Comparison of ENCODE assay signal across 8 cellular contexts in genomic region chr12:3034067-3034750, GRCh38. TPM values are rescaled to one million over a fixed set of nuclear protein-coding genes. Genes with fewer than 3 reads are reported as not detected.
A peak's percentile ranks its signal among the peaks of the same experiment; 100 is the strongest.
DNase-seq lines count a peak whose midpoint lies in the region; ATAC-seq, FAIRE-seq and TF ChIP-seq lines count a peak whose summit lies in the region.

No MANE protein-coding gene starts in this region.

- H2AK5ac ChIP-seq in IMR-90 (ENCODE audit: low read depth, low read length) = no peak overlapping the region

- peak overlapping the region; percentile 67 for H2AFZ ChIP-seq in IMR-90 (replicated peaks; ENCODE audit: low read length, poor library complexity)

- H4K20me1 ChIP-seq in IMR-90 (ENCODE audit: insufficient read depth, low read length) = no peaks in the 10 kb centered on the region

- no peak overlapping the region for H4K5ac ChIP-seq in IMR-90 (ENCODE audit: low read depth, low read length)

- TF ChIP-seq CTCF in IMR-90 (conservative IDR thresholded peaks at IDR 0.05; ENCODE audit: low read depth, low read length) (peak; percentile 73), RWPE2 (IDR thresholded peaks at IDR 0.05; ENCODE audit: poor library complexity, severe bottlenecking) (peak; percentile 76), breast epithelium (IDR thresholded peaks at IDR 0.05) (peak in 2 of 3 donors; percentile 37 to 61), kidney (IDR thresholded peaks at IDR 0.05; ENCODE audit: borderline replicate concordance, extremely low read depth, insufficient read depth) (peak; percentile 61)

- DNase-seq in activated T-cell treated with anti-CD3 and anti-CD28 coated beads for 48 hours (ENCODE audit: low read depth) = peak; percentile 40
- DNase-seq in activated T-cell treated with anti-CD3 and anti-CD28 coated beads, Interleukin-2, amount 50 U/mL, for 1 hour = no peak
- peak; percentile 71 for DNase-seq in IMR-90
- DNase-seq in RWPE2 (ENCODE audit: low spot score) = peak; percentile 76
- peak in 1 of 2 donors; percentile 61 for DNase-seq in breast epithelium (ENCODE audit: low spot score in 2 of 2)
- DNase-seq in kidney = peak; percentile 84
- peak; percentile 42 to 64 for DNase-seq in stimulated activated CD4-positive, alpha-beta T cell treated with anti-CD3 and anti-CD28 coated beads, Interleukin-2, amount 100 ng/mL, for 24 hours

- in situ Hi-C loops in IMR-90 (cut with MboI; ENCODE audit: low sequenced_read_pairs) = loop anchor here (10.0 kb wide), 1 partner anchor 179 kb away; the partner anchor contains the start of gene TEX52

- no peak overlapping the region for H3K27ac ChIP-seq in IMR-90 (ENCODE audit: insufficient read depth, low read length)
- H3K27ac ChIP-seq in RWPE2 (ENCODE audit: poor library complexity, severe bottlenecking) = no peak overlapping the region
- no peak overlapping the region for H3K27ac ChIP-seq in breast epithelium
- H3K27ac ChIP-seq in kidney (ENCODE audit: low read depth in 2 of 2, low read length in 2 of 2) = no peak overlapping the region

- no peak overlapping the region for H3K4me3 ChIP-seq in IMR-90 (ENCODE audit: insufficient read depth, low read depth, low read length)
- H3K4me3 ChIP-seq in RWPE2 (ENCODE audit: severe bottlenecking) = no peak overlapping the region
- H3K4me3 ChIP-seq in breast epithelium = no peak overlapping the region
- no peak overlapping the region for H3K4me3 ChIP-seq in kidney (ENCODE audit: low read length in 2 of 2)

- ATAC-seq in IMR-90 (ENCODE audit: low read depth) (peak; percentile 98), RWPE2 (ENCODE audit: low read depth) (peak; percentile 87), HG03139 (IDR thresholded peaks at IDR 0.05; ENCODE audit: unreplicated experiment) (no peak)

- POLR2A ChIA-PET in IMR-90 (lab: Charles Lee; ENCODE audit: unreplicated experiment) = interaction anchor here (0.8 kb wide), 2 partner anchors 20 to 229 kb away, joined by 3 read pairs; no protein-coding TSS in a partner anchor

- H3K56ac ChIP-seq in IMR-90 (ENCODE audit: extremely low read depth, insufficient read depth, low read length) = no peak overlapping the region

- no peaks in the 10 kb centered on the region; a peak in 1 of 4 replicates for H3K79me1 ChIP-seq in IMR-90 (ENCODE audit: low read depth in 1 of 2, low read length in 2 of 2)

- peak; percentile 83 for TF ChIP-seq RAD21 in IMR-90 (IDR thresholded peaks at IDR 0.05; ENCODE audit: low read length)

- no peak overlapping the region for H3K18ac ChIP-seq in IMR-90 (ENCODE audit: low read depth, low read length)

- FAIRE-seq in kidney (lab: Jason Lieb, UNC) = no peak

- H2AK9ac ChIP-seq in IMR-90 (replicated peaks; ENCODE audit: low read depth, low read length, poor library complexity) = peak overlapping the region; percentile 11

- WGBS in IMR-90 (ENCODE audit: extremely low coverage in 2 of 2, insufficient read length in 1 of 2), 2 experiments = 8% methylated on average over 2 of the region's 10 CpGs; no CpG with 5 or more reads in 1 of the 2 experiments

- H2BK15ac ChIP-seq in IMR-90 (ENCODE audit: low read depth, low read length) = no peak overlapping the region; the same call in 2 of the 3 replicates

- H3K9ac ChIP-seq in IMR-90 (ENCODE audit: low read depth, low read length) = no peak overlapping the region
- peak overlapping the region in 1 of 2 donors; percentile 15 for H3K9ac ChIP-seq in kidney (ENCODE audit: low read length in 2 of 2)

- dilution Hi-C loops in IMR-90 (cut with HindIII; ENCODE audit: low sequenced_read_pairs, unreplicated experiment) = no loop called here

- BruUV-seq in IMR-90 (replicated peaks; lab: Mats Ljungman, UMichigan) = no TSS peak

- H4K91ac ChIP-seq in IMR-90 (ENCODE audit: insufficient read depth, low read depth, low read length) = no peak overlapping the region

- no peaks in the 10 kb centered on the region for H3K9me3 ChIP-seq in IMR-90 (ENCODE audit: control insufficient read depth, insufficient read depth, low read length)
- H3K9me3 ChIP-seq in RWPE2 (ENCODE audit: severe bottlenecking) = no peaks in the 10 kb centered on the region
- no peaks in the 10 kb centered on the region for H3K9me3 ChIP-seq in breast epithelium
- H3K9me3 ChIP-seq in kidney (ENCODE audit: control insufficient read depth in 1 of 2, low read length in 2 of 2) = no peaks in the 10 kb centered on the region

- H3K4me2 ChIP-seq in IMR-90 (ENCODE audit: low read depth, low read length) = no peak overlapping the region

- H3K4me1 ChIP-seq in IMR-90 (ENCODE audit: control insufficient read depth, insufficient read depth, low read length) (peaks cover 3% of the 10 kb centered on the region; the same call in 1 of the 2 replicates), RWPE2 (ENCODE audit: insufficient read depth, poor library complexity, severe bottlenecking) (no peaks in the 10 kb centered on the region), breast epithelium (no peaks in the 10 kb centered on the region), kidney (ENCODE audit: control insufficient read depth in 1 of 2, insufficient read depth in 1 of 2, low read depth in 1 of 2, low read length in 2 of 2) (peaks cover 0 to 7% of the 10 kb centered on the region in 2 donors)

- H3K23ac ChIP-seq in IMR-90 (ENCODE audit: low read depth, low read length) = no peak overlapping the region

- H2BK120ac ChIP-seq in IMR-90 (ENCODE audit: low read depth, low read length) = no peak overlapping the region

- no peaks in the 10 kb centered on the region for H3K9me1 ChIP-seq in IMR-90 (ENCODE audit: insufficient read depth, low read length)

- peak overlapping the region in 1 of 2 experiments; percentile 35; a peak in 1 of 4 replicates for H4K8ac ChIP-seq in IMR-90 (ENCODE audit: low read depth in 2 of 2, low read length in 2 of 2)

- peaks cover 15% of the 10 kb centered on the region for H3K36me3 ChIP-seq in IMR-90 (ENCODE audit: control insufficient read depth, insufficient read depth, low read length)
- peaks cover 14% of the 10 kb centered on the region for H3K36me3 ChIP-seq in RWPE2 (ENCODE audit: low read depth)
- H3K36me3 ChIP-seq in breast epithelium = no peaks in the 10 kb centered on the region
- H3K36me3 ChIP-seq in kidney (ENCODE audit: control insufficient read depth in 1 of 2, insufficient read depth in 2 of 2, low read length in 2 of 2) = peaks cover 0 to 6% of the 10 kb centered on the region in 2 donors

- intact Hi-C loops in IMR-90 (cut with micrococcal nuclease) = loop anchor here (2.0 kb wide), 3 partner anchors 75 to 295 kb away; partner anchors contain the start of gene TEAD4
- intact Hi-C loops in breast epithelium (cut with DNase I; ENCODE audit: low total_unique reads) = no loop called here
- intact Hi-C loops in kidney (cut with DNase I) = loop anchor here (10.0 kb wide), 1 partner anchor 179 kb away; the partner anchor contains the start of gene TEX52

- no peak overlapping the region for H2BK5ac ChIP-seq in IMR-90 (ENCODE audit: low read depth, low read length, poor library complexity, severe bottlenecking)

- H3K27me3 ChIP-seq in IMR-90 (ENCODE audit: control insufficient read depth, insufficient read depth, low read length) (no peaks in the 10 kb centered on the region), RWPE2 (ENCODE audit: insufficient read depth, poor library complexity, severe bottlenecking) (no peaks in the 10 kb centered on the region), breast epithelium (no peaks in the 10 kb centered on the region)

- no peak overlapping the region for H2BK20ac ChIP-seq in IMR-90 (ENCODE audit: low read depth, low read length)

- CTCF ChIA-PET in IMR-90 (lab: Yijun Ruan, JAX) = interaction anchor here (0.7 to 1.3 kb wide), 5 partner anchors 12 to 180 kb away, joined by 3 to 5 read pairs (median 3); no protein-coding TSS in a partner anchor

- no peak for TF ChIP-seq POLR2A in IMR-90 (IDR thresholded peaks at IDR 0.05; ENCODE audit: low read depth, low read length)
- TF ChIP-seq POLR2A in breast epithelium (IDR thresholded peaks at IDR 0.05) = no peak

- H3K14ac ChIP-seq in IMR-90 (replicated peaks; ENCODE audit: low read depth, low read length) = no peak overlapping the region

- H3K4ac ChIP-seq in IMR-90 (ENCODE audit: low read depth, low read length) = no peak overlapping the region

TF ChIP-seq in IMR-90, 13 proteins besides CTCF, POLR2A, EP300 and RAD21:
- TF ChIP-seq SMC3 (IDR thresholded peaks at IDR 0.05; ENCODE audit: low read depth, low read length) = peak; percentile 77
- TF ChIP-seq CEBPB (IDR thresholded peaks at IDR 0.05; ENCODE audit: low read depth, low read length) = no peak
- TF ChIP-seq CHD1 (IDR thresholded peaks at IDR 0.05; ENCODE audit: low read depth, low read length) = no peak
TF ChIP-seq in IMR-90: peak in this region for 1.

RNA-seq across cellular contexts. Expression of gene TSPAN9, which starts 43.0 kb away (rescaled TPM):
- total RNA-seq in IMR-90 (2012; rRNA removed) (16.1 and 17.7 TPM in 2 replicates), breast epithelium (10 to 100 TPM; 16.8 to 44.9 (median 36.9) TPM), kidney (81.6 TPM)
- polyA plus RNA-seq in IMR-90 (2012; rRNA removed) (29.8 and 39.1 TPM in 2 replicates), kidney (ENCODE audit: insufficient read depth, low read depth, low replicate concordance) (62.4 TPM)
- polyA plus RNA-seq in IMR-90 (2012; cell fraction: cytosol; rRNA removed) = 14.4 and 30.5 TPM in 2 replicates
- 29.7 and 33.9 TPM in 2 replicates for polyA plus RNA-seq in IMR-90 (2012; cell fraction: nucleus; rRNA removed; ENCODE audit: low replicate concordance)
